In the genomic region with DNA sequence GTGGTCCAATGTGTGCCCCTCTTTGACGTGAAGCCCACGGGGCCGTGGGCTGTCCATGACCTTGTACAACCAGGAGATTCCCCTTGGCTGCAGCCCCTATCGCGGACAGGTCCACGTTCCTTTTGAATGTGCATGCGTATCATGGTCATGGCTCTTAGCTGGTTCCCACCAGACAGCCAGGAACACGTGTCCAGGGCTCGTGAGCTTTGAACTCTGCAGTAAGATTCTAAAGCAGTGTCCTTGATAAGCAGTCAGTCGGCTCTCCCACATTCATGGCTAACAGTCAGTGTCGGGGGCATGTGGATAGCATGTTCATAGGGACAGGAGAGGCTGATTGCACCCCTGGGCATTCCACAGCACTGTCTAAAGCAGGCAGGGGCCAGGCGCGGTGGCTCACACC, we compare ENCODE assay signal across 21 cellular contexts.
DNase-seq lines count a peak whose midpoint lies in the region; ATAC-seq, FAIRE-seq and TF ChIP-seq lines count a peak whose summit lies in the region.
"Had no signal": no experiment of that assay in that cellular context is flagged by ENCODE, and none has a peak within 500 bp of the region (broad histone marks: within the 10 kb centered on the region; RNA-seq: fewer than 3 reads in every experiment).

No MANE protein-coding gene starts in this region.

- no peak for FAIRE-seq in kidney (lab: Jason Lieb, UNC)
- FAIRE-seq: A549, G401.6, GM19239 had no signal

- H3K27me3 ChIP-seq in OCI-LY3 (ENCODE audit: low read depth, low read length) (no peaks in the 10 kb centered on the region), right lobe of liver (no peaks in the 10 kb centered on the region)

- H3K4me3 ChIP-seq in OCI-LY3 (ENCODE audit: low read length) (no peak overlapping the region), right lobe of liver (no peak overlapping the region), kidney (ENCODE audit: low read length in 2 of 2) (no peak overlapping the region)
- H3K4me3 ChIP-seq: A549, GM23248 had no signal

- H3K27ac Mint-ChIP-seq in stimulated activated memory B cell treated with anti-CD40 and anti-IgM and Interleukin-4, amounts not matched to agents 10 μg/mL and 1 μg/mL and 100 μg/mL, for 72 hours, result peak overlapping the region; percentile 96
- no peak overlapping the region for H3K27ac Mint-ChIP-seq in activated T-helper 2 cell treated with anti-CD3 and anti-CD28 coated beads, Interferon-gamma antibody, Interleukin-2, Interleukin-4, amounts not matched to agents 10 μg/mL and 5 μg/mL and 100 μg/mL, durations not matched to agents 14 hours and 24 hours and 36 hours
- H3K27ac Mint-ChIP-seq: CD4-positive, alpha-beta memory T cell; H9 had no signal

- H3K36me3 ChIP-seq in OCI-LY3 (replicated peaks; ENCODE audit: low read depth, low read length) (peaks cover 29% of the 10 kb centered on the region), right lobe of liver (peaks cover 0 to 11% (median 0%) of the 10 kb centered on the region in 4 donors), kidney (ENCODE audit: control insufficient read depth in 1 of 2, insufficient read depth in 2 of 2, low read length in 2 of 2) (peaks cover 5 to 16% of the 10 kb centered on the region in 2 donors)

- DNase-seq in left lobe of liver (ENCODE audit: low spot score), result no peak
- no peak for DNase-seq in right lobe of liver
- DNase-seq in COR-L47 (lab: John Stamatoyannopoulos, UW), result no peak
- DNase-seq in activated T-helper 2 cell treated with anti-CD3 and anti-CD28 coated beads, Interferon-gamma antibody, Interleukin-2, Interleukin-4, amounts not matched to agents 10 μg/mL and 5 μg/mL and 100 μg/mL, durations not matched to agents 14 hours and 24 hours and 36 hours (ENCODE audit: low spot score), result no peak
- no peak for DNase-seq in kidney
- DNase-seq: 8988T; ACHN; AML-193; C1 segment of cervical spinal cord; Caco-2; CD4-positive, alpha-beta memory T cell; DMS153; DND-41; GM23248; H9 had no signal

- H3K36me3 Mint-ChIP-seq in stimulated activated memory B cell treated with anti-CD40 and anti-IgM and Interleukin-4, amounts not matched to agents 10 μg/mL and 1 μg/mL and 100 μg/mL, for 72 hours, result peaks cover 44% of the 10 kb centered on the region
- H3K36me3 Mint-ChIP-seq in activated T-helper 2 cell treated with anti-CD3 and anti-CD28 coated beads, Interferon-gamma antibody, Interleukin-2, Interleukin-4, amounts not matched to agents 10 μg/mL and 5 μg/mL and 100 μg/mL, durations not matched to agents 14 hours and 24 hours and 36 hours (ENCODE audit: low read depth), result peaks cover 6% of the 10 kb centered on the region

- H2AFZ ChIP-seq in OCI-LY3 (ENCODE audit: low read depth, low read length), result no peak overlapping the region
- H2AFZ ChIP-seq: GM23248 had no signal

- 0 out of 2 replicates have a peak overlapping the region, but pooled peaks have one; percentile 25 for H3K9ac ChIP-seq in OCI-LY3 (ENCODE audit: low read length)
- H3K9ac ChIP-seq in kidney (ENCODE audit: low read length in 2 of 2), result no peak overlapping the region
- H3K9ac ChIP-seq: GM23248 had no signal

- ATAC-seq in left lobe of liver (peak; percentile 85), right lobe of liver (peak; percentile 61 to 80 (median 74))
- no peak for ATAC-seq in stimulated activated memory B cell treated with anti-CD40 and anti-IgM and Interleukin-4, amounts not matched to agents 10 μg/mL and 1 μg/mL and 100 μg/mL, for 72 hours
- ATAC-seq: A549, HCT116 had no signal

- H3K4me1 ChIP-seq in OCI-LY3 (ENCODE audit: low read length), result peaks cover 49% of the 10 kb centered on the region
- no peaks in the 10 kb centered on the region for H3K4me1 ChIP-seq in right lobe of liver
- H3K4me1 ChIP-seq in kidney (ENCODE audit: control insufficient read depth in 1 of 2, insufficient read depth in 1 of 2, low read depth in 1 of 2, low read length in 2 of 2), result peaks cover 0 to 3% of the 10 kb centered on the region in 2 donors
- H3K4me1 ChIP-seq: A549, Caco-2 had no signal

- H3K4me1 Mint-ChIP-seq in stimulated activated memory B cell treated with anti-CD40 and anti-IgM and Interleukin-4, amounts not matched to agents 10 μg/mL and 1 μg/mL and 100 μg/mL, for 72 hours, result peaks cover 35% of the 10 kb centered on the region
- H3K4me1 Mint-ChIP-seq in activated T-helper 2 cell treated with anti-CD3 and anti-CD28 coated beads, Interferon-gamma antibody, Interleukin-2, Interleukin-4, amounts not matched to agents 10 μg/mL and 5 μg/mL and 100 μg/mL, durations not matched to agents 14 hours and 24 hours and 36 hours (ENCODE audit: low read depth), result no peaks in the 10 kb centered on the region

- H3K9me3 ChIP-seq in OCI-LY3 (ENCODE audit: insufficient read depth, low read length) (no peaks in the 10 kb centered on the region), right lobe of liver (no peaks in the 10 kb centered on the region), kidney (ENCODE audit: control insufficient read depth in 1 of 2, low read length in 2 of 2) (no peaks in the 10 kb centered on the region)
- H3K9me3 ChIP-seq: A549, Caco-2 had no signal

- H3K4me3 Mint-ChIP-seq in stimulated activated memory B cell treated with anti-CD40 and anti-IgM and Interleukin-4, amounts not matched to agents 10 μg/mL and 1 μg/mL and 100 μg/mL, for 72 hours, result no peak overlapping the region
- H3K4me3 Mint-ChIP-seq in activated T-helper 2 cell treated with anti-CD3 and anti-CD28 coated beads, Interferon-gamma antibody, Interleukin-2, Interleukin-4, amounts not matched to agents 10 μg/mL and 5 μg/mL and 100 μg/mL, durations not matched to agents 14 hours and 24 hours and 36 hours (ENCODE audit: low read depth), result no peak overlapping the region
- H3K4me3 Mint-ChIP-seq: CD4-positive, alpha-beta memory T cell; H9 had no signal

- peak overlapping the region; percentile 74; the same call in 1 of the 2 replicates for H3K4me2 ChIP-seq in OCI-LY3 (ENCODE audit: low read length)
- H3K4me2 ChIP-seq: A549 had no signal

- H3K27ac ChIP-seq in OCI-LY3 (ENCODE audit: low read length), result peak overlapping the region; percentile 95
- H3K27ac ChIP-seq in right lobe of liver, result no peak overlapping the region
- H3K27ac ChIP-seq in kidney (ENCODE audit: low read depth in 2 of 2, low read length in 2 of 2), result no peak overlapping the region
- H3K27ac ChIP-seq: A549, GM23248 had no signal

- no peaks in the 10 kb centered on the region; the same call in 1 of the 2 replicates for H3K79me2 ChIP-seq in OCI-LY3 (ENCODE audit: low read length)

- H3K27me3 Mint-ChIP-seq in stimulated activated memory B cell treated with anti-CD40 and anti-IgM and Interleukin-4, amounts not matched to agents 10 μg/mL and 1 μg/mL and 100 μg/mL, for 72 hours, result no peaks in the 10 kb centered on the region
- no peaks in the 10 kb centered on the region for H3K27me3 Mint-ChIP-seq in activated T-helper 2 cell treated with anti-CD3 and anti-CD28 coated beads, Interferon-gamma antibody, Interleukin-2, Interleukin-4, amounts not matched to agents 10 μg/mL and 5 μg/mL and 100 μg/mL, durations not matched to agents 14 hours and 24 hours and 36 hours (ENCODE audit: low read depth)
- H3K27me3 Mint-ChIP-seq: CD4-positive, alpha-beta memory T cell had no signal

- intact Hi-C loops in right lobe of liver (cut with DNase I), result no loop called here
- intact Hi-C loops in activated T-helper 2 cell treated with anti-CD3 and anti-CD28 coated beads, Interferon-gamma antibody, Interleukin-2, Interleukin-4, amounts not matched to agents 10 μg/mL and 5 μg/mL and 100 μg/mL, durations not matched to agents 14 hours and 24 hours and 36 hours (cut with micrococcal nuclease), result no loop called here
- intact Hi-C loops in kidney (cut with DNase I), result no loop called here

- TF ChIP-seq POLR2A in right lobe of liver (IDR thresholded peaks at IDR 0.05), result no peak

- TF ChIP-seq CTCF in OCI-LY3 (IDR thresholded peaks at IDR 0.05; ENCODE audit: low read depth, low read length) (no peak), right lobe of liver (IDR thresholded peaks at IDR 0.05) (no peak), kidney (IDR thresholded peaks at IDR 0.05; ENCODE audit: borderline replicate concordance, extremely low read depth, insufficient read depth) (no peak)

- WGBS in right lobe of liver (ENCODE audit: insufficient coverage, low coverage, low lambda C conversion rate, missing lambda C conversion rate), result 14% methylated on average over 4 of the region's 13 CpGs

- no peaks in the 10 kb centered on the region for H4K20me1 ChIP-seq in OCI-LY3 (ENCODE audit: insufficient read depth, low read length)

- H3K9me3 Mint-ChIP-seq in stimulated activated memory B cell treated with anti-CD40 and anti-IgM and Interleukin-4, amounts not matched to agents 10 μg/mL and 1 μg/mL and 100 μg/mL, for 72 hours, result no peaks in the 10 kb centered on the region
- no peaks in the 10 kb centered on the region for H3K9me3 Mint-ChIP-seq in activated T-helper 2 cell treated with anti-CD3 and anti-CD28 coated beads, Interferon-gamma antibody, Interleukin-2, Interleukin-4, amounts not matched to agents 10 μg/mL and 5 μg/mL and 100 μg/mL, durations not matched to agents 14 hours and 24 hours and 36 hours
- H3K9me3 Mint-ChIP-seq: H9 had no signal
